In genomic region chr17:44775838-44776621, GRCh38 we compare ENCODE assay signal across 8 cellular contexts. TPM values are rescaled to one million over a fixed set of nuclear protein-coding genes. Genes with fewer than 3 reads are reported as not detected.
A peak's percentile ranks its signal among the peaks of the same experiment; 100 is the strongest.
DNase-seq lines count a peak whose midpoint lies in the region; ATAC-seq and TF ChIP-seq lines count a peak whose summit lies in the region.

No MANE protein-coding gene starts in this region.

- no peak for TF ChIP-seq CTCF in smooth muscle cell (IDR thresholded peaks at IDR 0.05; ENCODE audit: borderline replicate concordance, insufficient read depth, poor library complexity, severe bottlenecking)

- DNase-seq in NCI-H345 treated with DMSO at 0.1 percent for 48 hours (lab: John Stamatoyannopoulos, UW; ENCODE audit: unreplicated experiment), result peak; percentile 62
- no peak for DNase-seq in NCI-H345 (lab: John Stamatoyannopoulos, UW)
- peak; percentile 93 for DNase-seq in HS-5 (ENCODE audit: low read depth)
- no peak for DNase-seq in activated naive CD4-positive, alpha-beta T cell treated with anti-CD3 and anti-CD28 coated beads, Interleukin-2, amount 50 U/mL, for 72 hours (ENCODE audit: low spot score in 2 of 2)
- no peak for DNase-seq in smooth muscle cell (lab: John Stamatoyannopoulos, UW; ENCODE audit: unreplicated experiment)
- DNase-seq in effector CD8-positive, alpha-beta T cell (lab: John Stamatoyannopoulos, UW), result no peak
- no peak for DNase-seq in KBM-7

- H3K9ac ChIP-seq in iPS-18a (ENCODE audit: low read length) (peak overlapping the region; percentile 8), smooth muscle cell (ENCODE audit: low read depth) (peak overlapping the region; percentile 33)

- H3K79me2 ChIP-seq in smooth muscle cell (ENCODE audit: low read depth), result no peaks in the 10 kb centered on the region

- no peak overlapping the region for H3K27ac Mint-ChIP-seq in activated naive CD4-positive, alpha-beta T cell treated with anti-CD3 and anti-CD28 coated beads, Interleukin-2, amount 50 U/mL, for 72 hours

- H3K27ac ChIP-seq in iPS-18a (ENCODE audit: low read length) (no peak overlapping the region), smooth muscle cell (ENCODE audit: low read depth) (no peak overlapping the region)

- in situ Hi-C loops in KBM-7 (cut with MboI; ENCODE audit: low pct_unique_long_range_greater_than_20kb, low sequenced_read_pairs), result no loop called here

- no peaks in the 10 kb centered on the region for H3K36me3 Mint-ChIP-seq in activated naive CD4-positive, alpha-beta T cell treated with anti-CD3 and anti-CD28 coated beads, Interleukin-2, amount 50 U/mL, for 72 hours

- peak overlapping the region; percentile 93 for H3K4me2 ChIP-seq in smooth muscle cell

- H3K27me3 ChIP-seq in iPS-18a (ENCODE audit: control insufficient read depth, insufficient read depth, low read length), result peaks cover 15% of the 10 kb centered on the region
- H3K27me3 ChIP-seq in smooth muscle cell (ENCODE audit: low read depth), result no peaks in the 10 kb centered on the region

- H3K4me1 ChIP-seq in iPS-18a (ENCODE audit: control insufficient read depth, low read depth, low read length) (peaks cover 1% of the 10 kb centered on the region), smooth muscle cell (ENCODE audit: low read depth) (peaks cover 4% of the 10 kb centered on the region)

- peak overlapping the region; percentile 76 for H2AFZ ChIP-seq in smooth muscle cell (ENCODE audit: low read depth)

- WGBS in smooth muscle cell (ENCODE audit: low lambda C conversion rate), result 23% methylated on average over 29 of the region's 43 CpGs

- peak; percentile 4 to 34 for ATAC-seq in activated naive CD4-positive, alpha-beta T cell treated with anti-CD3 and anti-CD28 coated beads, Interleukin-2, amount 50 U/mL, for 72 hours

- peak overlapping the region; percentile 63 for H3K4me3 ChIP-seq in iPS-18a (ENCODE audit: low read length)
- H3K4me3 ChIP-seq in smooth muscle cell, result peak overlapping the region; percentile 59

- H3K9me3 Mint-ChIP-seq in activated naive CD4-positive, alpha-beta T cell treated with anti-CD3 and anti-CD28 coated beads, Interleukin-2, amount 50 U/mL, for 72 hours, result no peaks in the 10 kb centered on the region

- no peaks in the 10 kb centered on the region for H4K20me1 ChIP-seq in smooth muscle cell (ENCODE audit: low read depth)

- H3F3A ChIP-seq in smooth muscle cell (ENCODE audit: low read depth), result no peaks in the 10 kb centered on the region

- no peaks in the 10 kb centered on the region for H3K36me3 ChIP-seq in iPS-18a (ENCODE audit: control insufficient read depth, low read depth, low read length)
- no peaks in the 10 kb centered on the region for H3K36me3 ChIP-seq in smooth muscle cell (ENCODE audit: low read depth)

- H3K9me3 ChIP-seq in iPS-18a (ENCODE audit: control insufficient read depth, low read depth, low read length) (no peaks in the 10 kb centered on the region), smooth muscle cell (replicated peaks; ENCODE audit: low read depth) (no peaks in the 10 kb centered on the region)

RNA-seq across cellular contexts. Expression of gene ADAM11, which starts 17.2 kb away (rescaled TPM):
- 1 to 10 TPM in 1 of 2 donors, under 1 TPM in 1; 0.25 to 1.3 TPM for total RNA-seq in activated naive CD4-positive, alpha-beta T cell treated with anti-CD3 and anti-CD28 coated beads, Interleukin-2, amount 50 U/mL, for 72 hours
- total RNA-seq in smooth muscle cell, result 0.40 TPM in 1 of 2 replicates, not detected in the other
- 0.27 and 0.48 TPM in 2 replicates for polyA plus RNA-seq in smooth muscle cell

RNA-seq across cellular contexts. Expression of gene GJC1, which starts 54.1 kb away (rescaled TPM):
- 1 to 10 TPM; 2.5 to 6.4 TPM for total RNA-seq in activated naive CD4-positive, alpha-beta T cell treated with anti-CD3 and anti-CD28 coated beads, Interleukin-2, amount 50 U/mL, for 72 hours
- total RNA-seq in smooth muscle cell, result 9.2 and 16.1 TPM in 2 replicates
- polyA plus RNA-seq in smooth muscle cell, result 6.3 and 8.0 TPM in 2 replicates

Comparison
In these comparisons a context has a peak if more than half of its experiments do, and no peak if none do; other contexts are left out.
1. DNase-seq: peak in NCI-H345 treated with DMSO at 0.1 percent for 48 hours (single experiment) and HS-5 (single experiment); none in NCI-H345 (single experiment), activated naive CD4-positive, alpha-beta T cell treated with anti-CD3 and anti-CD28 coated beads, Interleukin-2, amount 50 U/mL, for 72 hours (0 of 2), smooth muscle cell (single experiment), effector CD8-positive, alpha-beta T cell (single experiment) and KBM-7 (single experiment).